In genomic region chr15:90915808-90916440, GRCh38 we compare ENCODE assay signal across 10 cellular contexts. TPM values are rescaled to one million over a fixed set of nuclear protein-coding genes. Genes with fewer than 3 reads are reported as not detected.
DNase-seq lines count a peak whose midpoint lies in the region; ATAC-seq lines count a peak whose summit lies in the region.
"Had no signal": no experiment of that assay in that cellular context is flagged by ENCODE, and none has a peak within 500 bp of the region (broad histone marks: within the 10 kb centered on the region; RNA-seq: fewer than 3 reads in every experiment).

No MANE protein-coding gene starts in this region.

- peak overlapping the region; percentile 40 for H3K27ac Mint-ChIP-seq in stimulated activated effector memory CD8-positive, alpha-beta T cell treated with anti-CD3 and anti-CD28 coated beads, Interleukin-12 subunit alpha, Interleukin-12 subunit beta, amount 100 ng/mL, for 72 hours

- no peaks in the 10 kb centered on the region for H3K9me3 ChIP-seq in right cardiac atrium (ENCODE audit: control insufficient read depth, low read length)

- WGBS in right cardiac atrium, result 68% methylated on average over 25 of the region's 25 CpGs

- peaks cover 5% of the 10 kb centered on the region for H3K4me1 ChIP-seq in right cardiac atrium (ENCODE audit: control insufficient read depth, insufficient read depth, low read length)

- ATAC-seq in right cardiac atrium, result peak; percentile 30 to 56
- ATAC-seq in stimulated activated effector memory CD8-positive, alpha-beta T cell treated with anti-CD3 and anti-CD28 coated beads, Interleukin-12 subunit alpha, Interleukin-12 subunit beta, amount 100 ng/mL, for 72 hours, result no peak
- ATAC-seq: activated T-cell treated with anti-CD3 and anti-CD28 coated beads, Interleukin-2, amount 50 U/mL, for 4 hours; Panc1 had no signal

- peaks cover 97% of the 10 kb centered on the region for H3K36me3 Mint-ChIP-seq in stimulated activated effector memory CD8-positive, alpha-beta T cell treated with anti-CD3 and anti-CD28 coated beads, Interleukin-12 subunit alpha, Interleukin-12 subunit beta, amount 100 ng/mL, for 72 hours

- H3K9me3 Mint-ChIP-seq in stimulated activated effector memory CD8-positive, alpha-beta T cell treated with anti-CD3 and anti-CD28 coated beads, Interleukin-12 subunit alpha, Interleukin-12 subunit beta, amount 100 ng/mL, for 72 hours, result no peaks in the 10 kb centered on the region
- H3K9me3 Mint-ChIP-seq: activated T-cell treated with anti-CD3 and anti-CD28 coated beads, Interleukin-2, amount 50 U/mL, for 4 hours had no signal

- H3K27ac ChIP-seq in right cardiac atrium (ENCODE audit: low read length), result peak overlapping the region; percentile 43
- H3K27ac ChIP-seq: epithelial cell of prostate had no signal

- no peaks in the 10 kb centered on the region for H3K4me1 Mint-ChIP-seq in stimulated activated effector memory CD8-positive, alpha-beta T cell treated with anti-CD3 and anti-CD28 coated beads, Interleukin-12 subunit alpha, Interleukin-12 subunit beta, amount 100 ng/mL, for 72 hours

- no peak overlapping the region for H3K4me3 Mint-ChIP-seq in stimulated activated effector memory CD8-positive, alpha-beta T cell treated with anti-CD3 and anti-CD28 coated beads, Interleukin-12 subunit alpha, Interleukin-12 subunit beta, amount 100 ng/mL, for 72 hours
- H3K4me3 Mint-ChIP-seq: activated T-cell treated with anti-CD3 and anti-CD28 coated beads, Interleukin-2, amount 50 U/mL, for 4 hours had no signal

- H3K27me3 ChIP-seq in right cardiac atrium (ENCODE audit: control insufficient read depth, insufficient read depth), result no peaks in the 10 kb centered on the region

- DNase-seq in SKM-1 treated with dmso at 0.1 percent for 144 hours (lab: John Stamatoyannopoulos, UW; ENCODE audit: unreplicated experiment) (peak; percentile 81), right cardiac atrium (peak; percentile 57 to 74 (median 68)), ureter (ENCODE audit: low spot score) (no peak), NCI-H1930 (lab: John Stamatoyannopoulos, UW) (no peak), NCI-H2107 treated with DMSO at 0.1 percent for 48 hours (lab: John Stamatoyannopoulos, UW; ENCODE audit: unreplicated experiment) (no peak)
- DNase-seq in stimulated activated effector memory CD8-positive, alpha-beta T cell treated with anti-CD3 and anti-CD28 coated beads, Interleukin-12 subunit alpha, Interleukin-12 subunit beta, amount 100 ng/mL, for 72 hours (ENCODE audit: low spot score in 2 of 2), result no peak
- DNase-seq: activated T-cell treated with anti-CD3 and anti-CD28 coated beads, Interleukin-2, amount 50 U/mL, for 4 hours; stimulated activated naive CD4-positive, alpha-beta T cell had no signal

- intact Hi-C loops in right cardiac atrium (cut with DNase I), result no loop called here

- no peak overlapping the region for H3K4me3 ChIP-seq in right cardiac atrium (ENCODE audit: low read length)

RNA-seq across cellular contexts. Expression of gene MAN2A2, which starts 12.8 kb away (rescaled TPM):
- total RNA-seq in right cardiac atrium (100 to 1,000 TPM in 2 of 4 donors, 10 to 100 TPM in 2; 75.9 to 118 (median 93.4) TPM), ureter (58.5 TPM)
- 41.6 TPM for polyA plus RNA-seq in right cardiac atrium

RNA-seq across cellular contexts. Expression of gene HDDC3, which starts 16.4 kb away (rescaled TPM):
- total RNA-seq in right cardiac atrium (10 to 100 TPM; 13.5 to 17.7 (median 17.0) TPM), ureter (19.5 TPM)
- 22.2 TPM for polyA plus RNA-seq in right cardiac atrium

RNA-seq across cellular contexts. Expression of gene UNC45A, which starts 19.2 kb away (rescaled TPM):
- total RNA-seq in right cardiac atrium, result 10 to 100 TPM; 26.2 to 32.8 (median 29.9) TPM
- 24.0 TPM for polyA plus RNA-seq in right cardiac atrium
- total RNA-seq in ureter, result 77.0 TPM

RNA-seq across cellular contexts. Expression of gene FES, which starts 31.6 kb away (rescaled TPM):
- total RNA-seq in right cardiac atrium, result 10 to 100 TPM; 15.6 to 21.0 (median 18.0) TPM
- polyA plus RNA-seq in right cardiac atrium, result 17.6 TPM
- total RNA-seq in ureter, result 36.2 TPM

RNA-seq across cellular contexts. Expression of gene RCCD1, which starts 38.8 kb away (rescaled TPM):
- total RNA-seq in right cardiac atrium (10 to 100 TPM in 3 of 4 donors, 1 to 10 TPM in 1; 8.7 to 14.8 (median 13.4) TPM), ureter (13.2 TPM)
- 11.1 TPM for polyA plus RNA-seq in right cardiac atrium

Comparison
In these comparisons a context has a peak if more than half of its experiments do, and no peak if none do; other contexts are left out.
1. DNase-seq: peak in SKM-1 treated with dmso at 0.1 percent for 144 hours (single experiment) and right cardiac atrium (3 of 3); none in stimulated activated effector memory CD8-positive, alpha-beta T cell treated with anti-CD3 and anti-CD28 coated beads, Interleukin-12 subunit alpha, Interleukin-12 subunit beta, amount 100 ng/mL, for 72 hours (0 of 2), ureter (single experiment), NCI-H1930 (0 of 2) and NCI-H2107 treated with DMSO at 0.1 percent for 48 hours (single experiment).